ENCODE assay signal across 9 cellular contexts in genomic region chr22:35913925-35914324, GRCh38.
DNase-seq lines count a peak whose midpoint lies in the region; ATAC-seq and TF ChIP-seq lines count a peak whose summit lies in the region.
"Had no signal": no experiment of that assay in that cellular context is flagged by ENCODE, and none has a peak within 500 bp of the region (broad histone marks: within the 10 kb centered on the region; RNA-seq: fewer than 3 reads in every experiment).

No MANE protein-coding gene starts in this region.

- no peak for TF ChIP-seq POLR2A in HCT116 (IDR thresholded peaks at IDR 0.05; ENCODE audit: borderline replicate concordance, extremely low read depth, insufficient read depth, insufficient read length)
- TF ChIP-seq POLR2A in breast epithelium (IDR thresholded peaks at IDR 0.05) = no peak

- H3K27me3 ChIP-seq in HCT116 (ENCODE audit: insufficient read depth, low read length) (no peaks in the 10 kb centered on the region), breast epithelium (no peaks in the 10 kb centered on the region), left lung (no peaks in the 10 kb centered on the region)

- H3K9me2 ChIP-seq in HCT116 (ENCODE audit: insufficient read depth) = no peaks in the 10 kb centered on the region

- peaks cover 12 to 24% of the 10 kb centered on the region in 2 experiments; a peak in 3 of 4 replicates for H3K4me1 ChIP-seq in HCT116 (ENCODE audit: control insufficient read depth in 1 of 2, insufficient read depth in 2 of 2, low read length in 2 of 2)
- peaks cover 0 to 7% of the 10 kb centered on the region in 2 donors for H3K4me1 ChIP-seq in breast epithelium
- H3K4me1 ChIP-seq in left lung = peaks cover 17 to 48% of the 10 kb centered on the region in 2 donors

- H3K4me2 ChIP-seq in HCT116 (ENCODE audit: low read length) = peak overlapping the region; percentile 77

- H3K27ac ChIP-seq in HCT116 (ENCODE audit: low read depth, low read length) (no peak overlapping the region), breast epithelium (peak overlapping the region; percentile 80 to 89), left lung (peak overlapping the region; percentile 66 to 80), skin epidermis (peak overlapping the region in 18 of 21 experiments; percentile 1 to 83 (median 66))

- H3K9ac ChIP-seq in HCT116 (ENCODE audit: low read length) = no peak overlapping the region

- H3K9me3 ChIP-seq in HCT116 (ENCODE audit: control insufficient read depth in 1 of 2, insufficient read depth in 1 of 2, low read depth in 1 of 2, low read length in 2 of 2) (no peaks in the 10 kb centered on the region), breast epithelium (no peaks in the 10 kb centered on the region), left lung (no peaks in the 10 kb centered on the region)

- POLR2A ChIA-PET in HCT116 (lab: Charles Lee) = no interaction called here

- no peaks in the 10 kb centered on the region for H3K36me3 ChIP-seq in HCT116 (ENCODE audit: control insufficient read depth in 1 of 2, insufficient read depth in 2 of 2, low read length in 2 of 2)
- H3K36me3 ChIP-seq in breast epithelium = no peaks in the 10 kb centered on the region
- no peaks in the 10 kb centered on the region for H3K36me3 ChIP-seq in left lung

- TF ChIP-seq RAD21 in HCT116 (IDR thresholded peaks at IDR 0.05; ENCODE audit: low read depth) = no peak

- H3K4me3 ChIP-seq in HCT116 (replicated peaks in 1 of 2; ENCODE audit: low read depth in 1 of 2, low read length in 2 of 2) (no peak overlapping the region), breast epithelium (peak overlapping the region in 2 of 3 donors; percentile 46 to 69), left lung (no peak overlapping the region), skin epidermis (peak overlapping the region in 1 of 7 experiments; percentile 39)

- RAD21 ChIA-PET in HCT116 (lab: Charles Lee; ENCODE audit: low non-redundant PET in 1 of 2, low total read pairs in 2 of 2, uncharacterized antibody in 2 of 2, unreplicated experiment in 2 of 2) = no interaction called here

- no peak for ATAC-seq in HCT116
- no peak for ATAC-seq in left lung
- no peak for ATAC-seq in GM19395 (IDR thresholded peaks at IDR 0.05; ENCODE audit: unreplicated experiment)

- H2AFZ ChIP-seq in HCT116 (ENCODE audit: low read depth, low read length, poor library complexity, severe bottlenecking) = no peak overlapping the region

- no peaks in the 10 kb centered on the region for H4K20me1 ChIP-seq in HCT116 (ENCODE audit: insufficient read depth)

- DNase-seq in HCT116 (ENCODE audit: low read depth, low spot score) (no peak), breast epithelium (ENCODE audit: low spot score in 2 of 2) (no peak), left lung (no peak), NCI-H146 treated with DMSO at 0.1 percent for 48 hours (lab: John Stamatoyannopoulos, UW; ENCODE audit: unreplicated experiment) (no peak), activated gamma-delta T cell (lab: John Stamatoyannopoulos, UW) (no peak), DMS79 (lab: John Stamatoyannopoulos, UW) (no peak)
- DNase-seq: T-helper 2 cell had no signal

- peaks cover 66% of the 10 kb centered on the region for H3K79me2 ChIP-seq in HCT116 (ENCODE audit: insufficient read depth, low read length)

- no TSS peak for BruUV-seq in HCT116 (replicated peaks; lab: Mats Ljungman, UMichigan)

- intact Hi-C loops in HCT116 (cut with micrococcal nuclease) (loop anchor here (5.0 kb wide), 1 partner anchor 72 kb away; no protein-coding TSS in a partner anchor), breast epithelium (cut with DNase I; ENCODE audit: low total_unique reads) (no loop called here), left lung (cut with DNase I) (no loop called here)

- TF ChIP-seq CTCF in HCT116 (IDR thresholded peaks at IDR 0.05 in 2 of 3, conservative IDR thresholded peaks at IDR 0.05 in 1 of 3; ENCODE audit: borderline replicate concordance in 1 of 3, insufficient read depth in 1 of 3, low read depth in 2 of 3, low read length in 2 of 3) (no peak), breast epithelium (IDR thresholded peaks at IDR 0.05) (no peak), left lung (IDR thresholded peaks at IDR 0.05) (no peak)

- CTCF ChIA-PET in HCT116 (lab: Charles Lee) = interaction anchor here (1.3 to 1.5 kb wide), 3 partner anchors 152 to 282 kb away, joined by 3 to 4 read pairs (median 3); no protein-coding TSS in a partner anchor

TF ChIP-seq in HCT116, 20 proteins besides CTCF, POLR2A, EP300 and RAD21:
- TF ChIP-seq CEBPB (IDR thresholded peaks at IDR 0.05; ENCODE audit: low read depth) (no peak), TCF7L2 (IDR thresholded peaks at IDR 0.05; ENCODE audit: borderline replicate concordance, extremely low read depth, insufficient read depth, insufficient read length) (no peak), EZH2 (IDR thresholded peaks at IDR 0.05) (no peak), CBX3 (IDR thresholded peaks at IDR 0.05; ENCODE audit: low read depth) (no peak), FOSL1 (IDR thresholded peaks at IDR 0.05; ENCODE audit: low read depth) (no peak), ATF3 (IDR thresholded peaks at IDR 0.05) (no peak), ZNF274 (IDR thresholded peaks at IDR 0.05; ENCODE audit: low read depth, low read length) (no peak), JUND (IDR thresholded peaks at IDR 0.05) (no peak), ZBTB33 (IDR thresholded peaks at IDR 0.05; ENCODE audit: extremely low read depth, insufficient replicate concordance, low read length) (no peak), SRF (IDR thresholded peaks at IDR 0.05; ENCODE audit: low read depth) (no peak), ZFX (IDR thresholded peaks at IDR 0.05) (no peak), SIN3A (IDR thresholded peaks at IDR 0.05; ENCODE audit: low read depth) (no peak), SP1 (IDR thresholded peaks at IDR 0.05; ENCODE audit: low read depth) (no peak), MAX (IDR thresholded peaks at IDR 0.05) (no peak), POLR2AphosphoS5 (IDR thresholded peaks at IDR 0.05; ENCODE audit: low read depth, low read length) (no peak), EZH2phosphoT487 (IDR thresholded peaks at IDR 0.05; ENCODE audit: borderline replicate concordance) (no peak)

Comparison
In these comparisons a context has a peak if more than half of its experiments do, and no peak if none do; other contexts are left out.
1. H3K4me3 ChIP-seq: peak in breast epithelium (2 of 3); none in HCT116 (0 of 2) and left lung (0 of 2).